Comparison of ENCODE assay signal across 8 cellular contexts in the genomic region with DNA sequence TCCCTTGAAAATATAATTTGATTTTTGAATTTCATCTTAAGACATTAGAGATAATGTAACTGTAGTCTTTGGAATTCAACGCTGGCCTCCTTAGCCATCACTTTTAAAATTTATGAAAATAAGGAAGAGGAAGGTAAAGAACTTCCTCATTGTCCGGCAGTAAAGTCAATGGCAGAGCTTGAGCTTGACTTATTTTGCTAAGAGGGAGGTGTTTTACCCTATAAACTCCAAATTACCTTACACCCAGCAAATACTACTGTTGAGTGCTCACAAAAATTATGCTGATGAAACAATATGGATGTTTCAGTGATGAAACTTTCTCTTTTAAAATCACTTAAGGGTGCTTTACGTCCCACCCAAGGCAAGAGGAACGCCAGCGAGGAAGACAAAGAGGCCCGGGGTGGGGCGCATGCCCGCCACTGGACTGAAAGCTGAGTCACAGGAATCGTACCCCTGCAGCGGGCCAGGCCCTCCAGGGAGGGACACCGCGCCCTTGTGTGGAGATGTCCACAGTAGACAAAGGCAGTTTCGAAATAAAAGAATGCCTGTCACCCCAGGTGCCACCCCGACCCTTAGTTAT. TPM values are rescaled to one million over a fixed set of nuclear protein-coding genes. Genes with fewer than 3 reads are reported as not detected.
DNase-seq lines count a peak whose midpoint lies in the region; ATAC-seq lines count a peak whose summit lies in the region.

No MANE protein-coding gene starts in this region.

- intact Hi-C loops in activated CD4-positive, alpha-beta memory T cell treated with anti-CD3 and anti-CD28 coated beads for 36 hours (cut with micrococcal nuclease) = loop anchor here (1.0 kb wide), 2 partner anchors 24 to 118 kb away; no protein-coding TSS in a partner anchor

- under 1% methylated on average over 14 of the region's 14 CpGs for WGBS in thymus

- CTCF ChIA-PET in activated CD4-positive, alpha-beta memory T cell treated with anti-CD3 and anti-CD28 coated beads for 36 hours (lab: Charles Lee) = interaction anchor here (0.6 to 1.3 kb wide), 5 partner anchors 18 to 514 kb away, joined by 3 to 11 read pairs (median 4); no protein-coding TSS in a partner anchor

- H3K36me3 ChIP-seq in MG63 = peaks cover 25% of the 10 kb centered on the region
- H3K36me3 ChIP-seq in thymus (ENCODE audit: control insufficient read depth, insufficient read depth) = no peaks in the 10 kb centered on the region

- ATAC-seq in left lobe of liver = no peak

- in situ Hi-C loops in G401 (cut with HindIII; ENCODE audit: low sequenced_read_pairs) = no loop called here

- H3K27ac Mint-ChIP-seq in activated CD4-positive, alpha-beta memory T cell treated with anti-CD3 and anti-CD28 coated beads for 36 hours = peak overlapping the region; percentile 99

- peak; percentile 43 for DNase-seq in G401 (ENCODE audit: low spot score)
- DNase-seq in MG63 = peak; percentile 67
- DNase-seq in activated CD4-positive, alpha-beta memory T cell treated with anti-CD3 and anti-CD28 coated beads for 36 hours = peak; percentile 75
- DNase-seq in epithelial cell of prostate (ENCODE audit: low read depth, low spot score) = no peak
- DNase-seq in mucosa of gallbladder (ENCODE audit: low spot score) = peak; percentile 52
- no peak for DNase-seq in left lobe of liver (ENCODE audit: low spot score)
- no peak for DNase-seq in germinal center (ENCODE audit: low spot score)

- H3K9me3 ChIP-seq in MG63 (no peaks in the 10 kb centered on the region), thymus (ENCODE audit: control insufficient read depth) (no peaks in the 10 kb centered on the region)

- H3K4me1 ChIP-seq in thymus (ENCODE audit: control insufficient read depth, insufficient read depth, low read length) = peaks cover 3% of the 10 kb centered on the region

- H3K27me3 Mint-ChIP-seq in activated CD4-positive, alpha-beta memory T cell treated with anti-CD3 and anti-CD28 coated beads for 36 hours = peaks cover 3% of the 10 kb centered on the region

- POLR2A ChIA-PET in activated CD4-positive, alpha-beta memory T cell treated with anti-CD3 and anti-CD28 coated beads for 36 hours (lab: Charles Lee) = interaction anchor here (1.3 to 16.1 kb wide), 8 partner anchors 9 to 115 kb away, joined by 4 to 426 read pairs (median 12); no protein-coding TSS in a partner anchor

- peak overlapping the region; percentile 94 for H3K4me3 Mint-ChIP-seq in activated CD4-positive, alpha-beta memory T cell treated with anti-CD3 and anti-CD28 coated beads for 36 hours

- H3K27ac ChIP-seq in epithelial cell of prostate (peak overlapping the region; percentile 95), thymus (ENCODE audit: low read depth) (peak overlapping the region; percentile 97)

- no peaks in the 10 kb centered on the region for H3K9me3 Mint-ChIP-seq in activated CD4-positive, alpha-beta memory T cell treated with anti-CD3 and anti-CD28 coated beads for 36 hours

- H3K27me3 ChIP-seq in MG63 (no peaks in the 10 kb centered on the region), thymus (ENCODE audit: control insufficient read depth, insufficient read depth) (no peaks in the 10 kb centered on the region)

- peak overlapping the region; percentile 96 for H3K4me3 ChIP-seq in MG63
- peak overlapping the region; percentile 80 for H3K4me3 ChIP-seq in thymus (ENCODE audit: low read length)

- H3K4me1 Mint-ChIP-seq in activated CD4-positive, alpha-beta memory T cell treated with anti-CD3 and anti-CD28 coated beads for 36 hours (ENCODE audit: low read depth) = peaks cover 18% of the 10 kb centered on the region

- peaks cover 56% of the 10 kb centered on the region for H3K36me3 Mint-ChIP-seq in activated CD4-positive, alpha-beta memory T cell treated with anti-CD3 and anti-CD28 coated beads for 36 hours

RNA-seq across cellular contexts. Expression of a gene that starts 0.6 kb away (rescaled TPM):
- total RNA-seq in G401 (2014; rRNA removed; shearing (Covaris generic)) = 2,749 and 3,064 TPM in 2 replicates
- total RNA-seq in MG63 (2014; rRNA removed; shearing (Covaris generic); ENCODE audit: low replicate concordance) = 1,177 and 1,592 TPM in 2 replicates
- total RNA-seq in activated CD4-positive, alpha-beta memory T cell treated with anti-CD3 and anti-CD28 coated beads for 36 hours = 1,000 to 10,000 TPM; 6,087 to 6,256 TPM
- 4,832 TPM for total RNA-seq in mucosa of gallbladder
- 12,473 TPM for polyA plus RNA-seq in thymus
- total RNA-seq in left lobe of liver = 442 TPM

Comparison
In these comparisons a context has a peak if more than half of its experiments do, and no peak if none do; other contexts are left out.
1. DNase-seq: peak in G401 (single experiment), MG63 (single experiment), activated CD4-positive, alpha-beta memory T cell treated with anti-CD3 and anti-CD28 coated beads for 36 hours (single experiment) and mucosa of gallbladder (single experiment); none in epithelial cell of prostate (single experiment), left lobe of liver (single experiment) and germinal center (single experiment).